In genomic region chr1:44828841-44829440, GRCh38 we compare ENCODE assay signal across 17 cellular contexts. TPM values are rescaled to one million over a fixed set of nuclear protein-coding genes. Genes with fewer than 3 reads are reported as not detected.
DNase-seq lines count a peak whose midpoint lies in the region; ATAC-seq, FAIRE-seq and TF ChIP-seq lines count a peak whose summit lies in the region.
"Had no signal": no experiment of that assay in that cellular context is flagged by ENCODE, and none has a peak within 500 bp of the region (broad histone marks: within the 10 kb centered on the region; RNA-seq: fewer than 3 reads in every experiment).

No MANE protein-coding gene starts in this region.

- no peak overlapping the region for H3K27ac ChIP-seq in K562 (ENCODE audit: extremely low read depth, low read depth, low read length)
- H3K27ac ChIP-seq in kidney (ENCODE audit: low read depth in 2 of 2, low read length in 2 of 2) = no peak overlapping the region
- no peak overlapping the region for H3K27ac ChIP-seq in osteoblast (ENCODE audit: low read depth, low read length)
- H3K27ac ChIP-seq: BLaER1 treated with 17β-estradiol and CSF1 and Interleukin-3, amounts not matched to agents 10 nM and 100 nM had no signal

- no peaks in the 10 kb centered on the region for H3K36me3 ChIP-seq in K562 (ENCODE audit: control insufficient read depth, insufficient read depth, low read length)
- no peaks in the 10 kb centered on the region for H3K36me3 ChIP-seq in kidney (ENCODE audit: control insufficient read depth in 1 of 2, insufficient read depth in 2 of 2, low read length in 2 of 2)
- no peaks in the 10 kb centered on the region for H3K36me3 ChIP-seq in osteoblast (ENCODE audit: insufficient read depth, low read length)
- H3K36me3 ChIP-seq: BLaER1 treated with 17β-estradiol and CSF1 and Interleukin-3, amounts not matched to agents 10 nM and 100 nM had no signal

- CTCF ChIA-PET in K562 (lab: Yijun Ruan, JAX; ENCODE audit: low intra/inter-chr PET ratio) = no interaction called here

- no peaks in the 10 kb centered on the region for H3K9me3 ChIP-seq in K562 (replicated peaks; ENCODE audit: control insufficient read depth, insufficient read depth, low read depth, low read length)
- H3K9me3 ChIP-seq in kidney (ENCODE audit: control insufficient read depth in 1 of 2, low read length in 2 of 2) = no peaks in the 10 kb centered on the region
- H3K9me3 ChIP-seq in osteoblast (ENCODE audit: low read depth, low read length) = no peaks in the 10 kb centered on the region

- in situ Hi-C loops in K562 (cut with MboI) = no loop called here

- H3K9ac ChIP-seq in K562 (ENCODE audit: insufficient read depth in 1 of 2, low read depth in 2 of 2, low read length in 2 of 2) = peak overlapping the region in 1 of 2 experiments; percentile 78; a peak in 2 of 4 replicates
- H3K9ac ChIP-seq in kidney (ENCODE audit: low read length in 2 of 2) = no peak overlapping the region

- TF ChIP-seq RAD21 in K562 (CRISPR knock-in tag; conservative IDR thresholded peaks at IDR 0.05 in 1 of 2, IDR thresholded peaks at IDR 0.05 in 1 of 2) = no peak

- H3K4me1 ChIP-seq in K562 (replicated peaks in 1 of 2; ENCODE audit: control insufficient read depth in 2 of 2, insufficient read depth in 2 of 2, low read length in 2 of 2) (peaks cover 37 to 68% of the 10 kb centered on the region in 2 experiments), kidney (ENCODE audit: control insufficient read depth in 1 of 2, insufficient read depth in 1 of 2, low read depth in 1 of 2, low read length in 2 of 2) (no peaks in the 10 kb centered on the region), osteoblast (ENCODE audit: insufficient read depth, low read length) (no peaks in the 10 kb centered on the region)

- intact Hi-C loops in K562 (cut with micrococcal nuclease) = no loop called here
- intact Hi-C loops in kidney (cut with DNase I) = no loop called here

- DNase-seq in D341Med (ENCODE audit: low spot score) (peak; percentile 15), K562 (ENCODE audit: extremely low read depth in 1 of 4, low spot score in 3 of 4) (no peak), kidney (peak; percentile 64), osteoblast (ENCODE audit: insufficient read length, low spot score, missing footprints) (peak; percentile 46), hippocampal formation (lab: John Stamatoyannopoulos, UW) (no peak)
- DNase-seq in activated T-cell treated with anti-CD3 and anti-CD28 coated beads, Interleukin-2, amount 50 U/mL, for 48 hours = no peak
- DNase-seq: ACHN; CD4-positive, CD25-positive, alpha-beta regulatory T cell; DMS 273 treated with DMSO at 0.1 percent for 48 hours had no signal

- no peak overlapping the region for H3K4me2 ChIP-seq in K562 (ENCODE audit: insufficient read depth, low read length)
- no peak overlapping the region for H3K4me2 ChIP-seq in osteoblast (ENCODE audit: insufficient read depth, low read length)

- ATAC-seq in K562 = no peak
- no peak for ATAC-seq in HG03159 (IDR thresholded peaks at IDR 0.05; ENCODE audit: unreplicated experiment)
- ATAC-seq: HCT116 had no signal

- TF ChIP-seq EP300 in K562 (IDR thresholded peaks at IDR 0.05; ENCODE audit: low read length) = no peak

- H3K27me3 ChIP-seq in K562 (ENCODE audit: control insufficient read depth in 2 of 2, insufficient read depth in 2 of 2, low read length in 2 of 2) = no peaks in the 10 kb centered on the region
- no peaks in the 10 kb centered on the region for H3K27me3 ChIP-seq in osteoblast (ENCODE audit: insufficient read depth, low read length)
- H3K27me3 ChIP-seq: BLaER1 treated with 17β-estradiol and CSF1 and Interleukin-3, amounts not matched to agents 10 nM and 100 nM had no signal

- FAIRE-seq in K562 (lab: Jason Lieb, UNC) (no peak), kidney (lab: Jason Lieb, UNC) (no peak)
- FAIRE-seq: GM12891 had no signal

- POLR2A ChIA-PET in K562 (lab: Yijun Ruan, JAX) = interaction anchor here (1.1 to 11.1 kb wide), 4 partner anchors 9 to 475 kb away, joined by 6 to 217 read pairs (median 8); partner anchors contain the start of genes HECTD3 and UROD

- H2AFZ ChIP-seq in K562 (ENCODE audit: low read depth, low read length) (no peak overlapping the region), osteoblast (ENCODE audit: low read length) (no peak overlapping the region)

- TF ChIP-seq POLR2A in K562 (conservative IDR thresholded peaks at IDR 0.05) = no peak

- TF ChIP-seq CTCF in K562 (IDR thresholded peaks at IDR 0.05 in 2 of 3, conservative IDR thresholded peaks at IDR 0.05 in 1 of 3; ENCODE audit: insufficient read depth in 2 of 3, low read depth in 1 of 3, low read length in 3 of 3) (no peak), kidney (IDR thresholded peaks at IDR 0.05; ENCODE audit: borderline replicate concordance, extremely low read depth, insufficient read depth) (no peak), osteoblast (IDR thresholded peaks at IDR 0.05; ENCODE audit: extremely low read depth, low read depth, low read length) (no peak)

- H4K20me1 ChIP-seq in K562 (replicated peaks; ENCODE audit: control insufficient read depth, insufficient read depth, low read length) (no peaks in the 10 kb centered on the region), osteoblast (ENCODE audit: insufficient read depth, low read length) (no peaks in the 10 kb centered on the region)
- H4K20me1 ChIP-seq: BLaER1 treated with 17β-estradiol and CSF1 and Interleukin-3, amounts not matched to agents 10 nM and 100 nM had no signal

- BruUV-seq in K562 (replicated peaks; lab: Mats Ljungman, UMichigan) = no TSS peak

- H3K4me3 ChIP-seq in K562 = no peak overlapping the region
- no peak overlapping the region for H3K4me3 ChIP-seq in kidney (ENCODE audit: low read length in 2 of 2)
- H3K4me3 ChIP-seq in osteoblast (ENCODE audit: insufficient read depth, low read length) = no peak overlapping the region
- H3K4me3 ChIP-seq: BLaER1 treated with 17β-estradiol and CSF1 and Interleukin-3, amounts not matched to agents 10 nM and 100 nM had no signal

- H3K9me1 ChIP-seq in K562 (ENCODE audit: control insufficient read depth, insufficient read depth, low read length) = no peaks in the 10 kb centered on the region

- 81% methylated on average over 15 of the region's 15 CpGs for whole genome bisulfite sequencing in K562 (ENCODE audit: insufficient coverage, low coverage, missing lambda C conversion rate)

- no peaks in the 10 kb centered on the region for H3K79me2 ChIP-seq in K562 (ENCODE audit: control insufficient read depth, insufficient read depth, low read length)
- H3K79me2 ChIP-seq in osteoblast (ENCODE audit: insufficient read depth, low read length) = no peaks in the 10 kb centered on the region

RNA-seq across cellular contexts. Expression of gene PTCH2, which starts 14.1 kb away (rescaled TPM):
- total RNA-seq in K562 (2011; cell fraction: chromatin; rRNA removed; ENCODE audit: low replicate concordance) = 1.5 and 3.4 TPM in 2 replicates
- total RNA-seq in K562 (2011; cell fraction: nucleolus; rRNA removed) = 1.3 and 1.8 TPM in 2 replicates
- total RNA-seq in K562 (2011; cell fraction: nucleoplasm; rRNA removed) = 1.6 and 2.1 TPM in 2 replicates
- total RNA-seq in K562 (2014; rRNA removed) (0.16 TPM in 1 of 2 replicates, not detected in the other), K562 (2014; rRNA removed; fragmentation: Illumina TruSeq; extraction: Trizol) (16.8 and 20.5 TPM in 2 replicates), K562 (2015; rRNA removed; fragmentation: Illumina TruSeq; extraction: Trizol) (21.5 and 27.3 TPM in 2 replicates), K562 (2021) (3.0 TPM in 2 replicates), kidney (1.2 TPM), osteoblast (0.29 and 0.36 TPM in 2 replicates)
- polyA plus RNA-seq in K562 (2011; rRNA removed) (0.25 and 0.51 TPM in 2 replicates), K562 (2014; fragmentation: Illumina TruSeq; extraction: Trizol) (0.33 and 0.35 TPM in 2 replicates), K562 (2014; fragmentation: Nextera tagmentation; extraction: Ambion mirVana) (under 1 TPM; 0.15 to 0.25 TPM), K562 (2014; rRNA removed) (0.39 and 0.64 TPM in 2 replicates), kidney (ENCODE audit: insufficient read depth, low read depth, low replicate concordance) (0.24 TPM)
- 0.37 and 0.43 TPM in 2 replicates for polyA plus RNA-seq in K562 (2011; cell fraction: cytosol; rRNA removed)
- polyA plus RNA-seq in K562 (2011; cell fraction: nucleus; rRNA removed) = 2.4 and 3.4 TPM in 2 replicates
- 0.40 and 0.87 TPM in 2 replicates for polyA plus RNA-seq in K562 (2012)
- 0.14 and 0.21 TPM in 2 replicates for polyA minus RNA-seq in K562 (2011; rRNA and poly(A)+ RNA removed)
- 1.6 and 6.8 TPM in 2 replicates for polyA minus RNA-seq in K562 (2011; cell fraction: cytosol; rRNA and poly(A)+ RNA removed)
- polyA minus RNA-seq in K562 (2011; cell fraction: nucleus; rRNA and poly(A)+ RNA removed) = 0.54 and 1.4 TPM in 2 replicates
- total RNA-seq: A172 had no signal

RNA-seq across cellular contexts. Expression of gene BTBD19, which starts 20.6 kb away (rescaled TPM):
- total RNA-seq in K562 (2011; cell fraction: chromatin; rRNA removed; ENCODE audit: low replicate concordance) = 7.6 and 19.8 TPM in 2 replicates
- 8.9 and 14.7 TPM in 2 replicates for total RNA-seq in K562 (2011; cell fraction: nucleolus; rRNA removed)
- 8.6 and 18.8 TPM in 2 replicates for total RNA-seq in K562 (2011; cell fraction: nucleoplasm; rRNA removed)
- total RNA-seq in K562 (2014; rRNA removed) = 0.73 and 1.5 TPM in 2 replicates
- 0.32 and 0.76 TPM in 2 replicates for total RNA-seq in K562 (2014; rRNA removed; fragmentation: Illumina TruSeq; extraction: Trizol)
- total RNA-seq in K562 (2015; rRNA removed; fragmentation: Illumina TruSeq; extraction: Trizol) = 0.41 and 0.72 TPM in 2 replicates
- 1.7 and 2.0 TPM in 2 replicates for total RNA-seq in K562 (2021)
- polyA plus RNA-seq in K562 (2011; rRNA removed) = 1.4 and 1.5 TPM in 2 replicates
- polyA plus RNA-seq in K562 (2011; cell fraction: cytosol; rRNA removed) = 0.86 and 1.3 TPM in 2 replicates
- 5.9 and 14.9 TPM in 2 replicates for polyA plus RNA-seq in K562 (2011; cell fraction: nucleus; rRNA removed)
- 1.6 and 2.0 TPM in 2 replicates for polyA plus RNA-seq in K562 (2012)
- 0.95 and 1.4 TPM in 2 replicates for polyA plus RNA-seq in K562 (2014; fragmentation: Illumina TruSeq; extraction: Trizol)
- under 1 TPM; 0.22 to 0.38 TPM for polyA plus RNA-seq in K562 (2014; fragmentation: Nextera tagmentation; extraction: Ambion mirVana)
- 1.8 and 1.9 TPM in 2 replicates for polyA plus RNA-seq in K562 (2014; rRNA removed)
- polyA minus RNA-seq in K562 (2011; rRNA and poly(A)+ RNA removed) = 0.75 and 1.1 TPM in 2 replicates
- 1.8 TPM in 1 of 2 replicates, not detected in the other for polyA minus RNA-seq in K562 (2011; cell fraction: cytosol; rRNA and poly(A)+ RNA removed)
- 4.9 and 5.0 TPM in 2 replicates for polyA minus RNA-seq in K562 (2011; cell fraction: nucleus; rRNA and poly(A)+ RNA removed)
- total RNA-seq in kidney = 16.5 TPM
- polyA plus RNA-seq in kidney (ENCODE audit: insufficient read depth, low read depth, low replicate concordance) = 3.2 TPM
- 21.4 and 23.6 TPM in 2 replicates for total RNA-seq in osteoblast
- polyA plus RNA-seq: IgD-negative memory B cell had no signal

RNA-seq across cellular contexts. Expression of gene DYNLT4, which starts 21.8 kb away (rescaled TPM):
- not detected in 2 replicates for total RNA-seq in K562 (2011; cell fraction: chromatin; rRNA removed; ENCODE audit: low replicate concordance)
- 0.83 and 2.2 TPM in 2 replicates for total RNA-seq in K562 (2011; cell fraction: nucleolus; rRNA removed)
- 0.59 TPM in 1 of 2 replicates, not detected in the other for total RNA-seq in K562 (2011; cell fraction: nucleoplasm; rRNA removed)
- total RNA-seq in K562 (2014; rRNA removed) (0.73 TPM in 1 of 2 replicates, not detected in the other), K562 (2014; rRNA removed; fragmentation: Illumina TruSeq; extraction: Trizol) (not detected in 2 replicates), K562 (2015; rRNA removed; fragmentation: Illumina TruSeq; extraction: Trizol) (not detected in 2 replicates), K562 (2021) (0.29 TPM in 1 of 2 replicates, not detected in the other), kidney (1.2 TPM), osteoblast (0.29 and 0.36 TPM in 2 replicates)
- polyA plus RNA-seq in K562 (2011; rRNA removed) (0.11 TPM in 1 of 2 replicates, not detected in the other), K562 (2014; fragmentation: Illumina TruSeq; extraction: Trizol) (not detected in 2 replicates), K562 (2014; fragmentation: Nextera tagmentation; extraction: Ambion mirVana) (not detected), K562 (2014; rRNA removed) (not detected in 2 replicates), kidney (ENCODE audit: insufficient read depth, low read depth, low replicate concordance) (not detected)
- polyA plus RNA-seq in K562 (2011; cell fraction: cytosol; rRNA removed) = 0.13 TPM in 1 of 2 replicates, not detected in the other
- 0.38 and 0.57 TPM in 2 replicates for polyA plus RNA-seq in K562 (2011; cell fraction: nucleus; rRNA removed)
- polyA plus RNA-seq in K562 (2012) = 0.10 and 0.18 TPM in 2 replicates
- not detected in 2 replicates for polyA minus RNA-seq in K562 (2011; rRNA and poly(A)+ RNA removed)
- not detected in 2 replicates for polyA minus RNA-seq in K562 (2011; cell fraction: cytosol; rRNA and poly(A)+ RNA removed)
- polyA minus RNA-seq in K562 (2011; cell fraction: nucleus; rRNA and poly(A)+ RNA removed) = 0.44 and 0.54 TPM in 2 replicates
- total RNA-seq: A172, Daoy had no signal
- polyA plus RNA-seq: IgD-negative memory B cell had no signal

RNA-seq across cellular contexts. Expression of gene PLK3, which starts 28.8 kb away (rescaled TPM):
- total RNA-seq in K562 (2011; cell fraction: chromatin; rRNA removed; ENCODE audit: low replicate concordance) = 66.7 and 212 TPM in 2 replicates
- total RNA-seq in K562 (2011; cell fraction: nucleolus; rRNA removed) = 133 and 170 TPM in 2 replicates
- 70.2 and 84.7 TPM in 2 replicates for total RNA-seq in K562 (2011; cell fraction: nucleoplasm; rRNA removed)
- total RNA-seq in K562 (2014; rRNA removed) (15.3 and 17.4 TPM in 2 replicates), K562 (2014; rRNA removed; fragmentation: Illumina TruSeq; extraction: Trizol) (5.2 and 6.6 TPM in 2 replicates), K562 (2015; rRNA removed; fragmentation: Illumina TruSeq; extraction: Trizol) (5.8 and 7.7 TPM in 2 replicates), K562 (2021) (17.9 and 19.3 TPM in 2 replicates), kidney (24.3 TPM), osteoblast (33.7 and 35.1 TPM in 2 replicates)
- polyA plus RNA-seq in K562 (2011; rRNA removed) (11.0 and 15.5 TPM in 2 replicates), K562 (2014; fragmentation: Illumina TruSeq; extraction: Trizol) (12.2 and 14.0 TPM in 2 replicates), K562 (2014; fragmentation: Nextera tagmentation; extraction: Ambion mirVana) (1 to 10 TPM in 1 of 2 experiments, under 1 TPM in 1; 0.52 to 1.9 TPM), K562 (2014; rRNA removed) (22.7 and 24.2 TPM in 2 replicates), kidney (ENCODE audit: insufficient read depth, low read depth, low replicate concordance) (4.4 TPM)
- 14.0 and 19.5 TPM in 2 replicates for polyA plus RNA-seq in K562 (2011; cell fraction: cytosol; rRNA removed)
- 73.9 and 132 TPM in 2 replicates for polyA plus RNA-seq in K562 (2011; cell fraction: nucleus; rRNA removed)
- polyA plus RNA-seq in K562 (2012) = 10.1 and 18.5 TPM in 2 replicates
- polyA minus RNA-seq in K562 (2011; rRNA and poly(A)+ RNA removed) = 5.5 and 7.4 TPM in 2 replicates
- 7.5 and 8.9 TPM in 2 replicates for polyA minus RNA-seq in K562 (2011; cell fraction: cytosol; rRNA and poly(A)+ RNA removed)
- polyA minus RNA-seq in K562 (2011; cell fraction: nucleus; rRNA and poly(A)+ RNA removed) = 34.8 and 42.1 TPM in 2 replicates

RNA-seq across cellular contexts. Expression of gene BEST4, which starts 41.0 kb away (rescaled TPM):
- total RNA-seq in K562 (2011; cell fraction: chromatin; rRNA removed; ENCODE audit: low replicate concordance) = 0.23 TPM in 1 of 2 replicates, not detected in the other
- total RNA-seq in K562 (2011; cell fraction: nucleolus; rRNA removed) = not detected in 2 replicates
- 0.38 TPM in 1 of 2 replicates, not detected in the other for total RNA-seq in K562 (2011; cell fraction: nucleoplasm; rRNA removed)
- total RNA-seq in K562 (2014; rRNA removed) (not detected in 2 replicates), K562 (2014; rRNA removed; fragmentation: Illumina TruSeq; extraction: Trizol) (not detected in 2 replicates), K562 (2015; rRNA removed; fragmentation: Illumina TruSeq; extraction: Trizol) (not detected in 2 replicates), K562 (2021) (not detected in 2 replicates), kidney (0.50 TPM), osteoblast (under 0.01 TPM in 1 of 2 replicates, not detected in the other)
- polyA plus RNA-seq in K562 (2011; rRNA removed) (0.05 and 0.07 TPM in 2 replicates), K562 (2014; fragmentation: Illumina TruSeq; extraction: Trizol) (not detected in 2 replicates), K562 (2014; fragmentation: Nextera tagmentation; extraction: Ambion mirVana) (not detected), K562 (2014; rRNA removed) (0.11 TPM in 1 of 2 replicates, not detected in the other), kidney (ENCODE audit: insufficient read depth, low read depth, low replicate concordance) (0.37 TPM)
- polyA plus RNA-seq in K562 (2011; cell fraction: cytosol; rRNA removed) = 0.07 and 0.13 TPM in 2 replicates
- polyA plus RNA-seq in K562 (2011; cell fraction: nucleus; rRNA removed) = 0.24 and 0.60 TPM in 2 replicates
- polyA plus RNA-seq in K562 (2012) = 0.04 and 0.06 TPM in 2 replicates
- not detected in 2 replicates for polyA minus RNA-seq in K562 (2011; rRNA and poly(A)+ RNA removed)
- polyA minus RNA-seq in K562 (2011; cell fraction: cytosol; rRNA and poly(A)+ RNA removed) = not detected in 2 replicates
- polyA minus RNA-seq in K562 (2011; cell fraction: nucleus; rRNA and poly(A)+ RNA removed) = not detected in 2 replicates
- total RNA-seq: Daoy, H4 had no signal

Comparison
In these comparisons a context has a peak if more than half of its experiments do, and no peak if none do; other contexts are left out.
1. DNase-seq: peak in D341Med (single experiment), kidney (single experiment) and osteoblast (single experiment); none in K562 (0 of 4), hippocampal formation (0 of 2) and activated T-cell treated with anti-CD3 and anti-CD28 coated beads, Interleukin-2, amount 50 U/mL, for 48 hours (0 of 2).